18 cellular contexts compared by ENCODE assay signal in the genomic region with DNA sequence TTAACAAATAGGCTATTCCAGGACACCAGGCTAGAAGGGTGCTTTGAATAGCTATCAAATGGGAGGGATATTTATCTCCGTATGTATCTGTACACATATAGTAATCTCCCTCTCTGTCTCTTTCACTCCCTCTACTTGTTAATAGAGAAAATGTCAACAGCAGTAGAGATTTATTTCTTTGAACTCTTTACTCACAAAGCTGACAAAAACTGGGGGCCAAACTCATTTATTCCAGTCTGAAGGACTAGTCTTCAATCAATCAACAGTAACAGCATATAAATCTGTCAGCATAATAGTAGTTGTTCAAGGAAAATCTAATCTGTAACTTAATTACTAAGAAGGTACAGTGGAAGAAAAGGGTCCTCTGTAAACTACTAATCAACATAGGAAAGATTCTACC.
DNase-seq lines count a peak whose midpoint lies in the region; ATAC-seq and TF ChIP-seq lines count a peak whose summit lies in the region.
"Had no signal": no experiment of that assay in that cellular context is flagged by ENCODE, and none has a peak within 500 bp of the region (broad histone marks: within the 10 kb centered on the region; RNA-seq: fewer than 3 reads in every experiment).

No MANE protein-coding gene starts in this region.

- DNase-seq in NCI-H2081 (lab: John Stamatoyannopoulos, UW), result peak; percentile 1 to 24
- DNase-seq in NCI-H2081 treated with DMSO at 0.1 percent for 48 hours (lab: John Stamatoyannopoulos, UW), result no peak
- no peak for DNase-seq in MCF 10A (ENCODE audit: unreplicated experiment)
- DNase-seq in KG1 (lab: John Stamatoyannopoulos, UW), result no peak
- DNase-seq: AML-193; Caco-2; CD4-positive, alpha-beta T cell; DMS153; DMS79; GDM1; GOT3; H7 had no signal

- no peaks in the 10 kb centered on the region for H3K36me3 ChIP-seq in neural cell (ENCODE audit: insufficient read depth, low read length)

- H3K4me1 Mint-ChIP-seq in MCF 10A (ENCODE audit: insufficient read depth, unreplicated experiment), result no peaks in the 10 kb centered on the region

- no peaks in the 10 kb centered on the region for H3K36me3 Mint-ChIP-seq in MCF 10A (ENCODE audit: insufficient read depth, unreplicated experiment)

- H4K20me1 ChIP-seq in neural cell (ENCODE audit: insufficient read depth), result no peaks in the 10 kb centered on the region

- H3K27ac ChIP-seq in VCaP (no peak overlapping the region), neural cell (ENCODE audit: low read length) (no peak overlapping the region)
- H3K27ac ChIP-seq: 22Rv1, A549, C4-2B had no signal

- TF ChIP-seq CTCF in VCaP (conservative IDR thresholded peaks at IDR 0.05) (peak; percentile 22; the same call in 1 of the 2 replicates), neural cell (IDR thresholded peaks at IDR 0.05; ENCODE audit: poor library complexity, severe bottlenecking) (no peak), MCF 10A (IDR thresholded peaks at IDR 0.05; ENCODE audit: unreplicated experiment) (no peak)

- TF ChIP-seq RAD21 in neural cell (conservative IDR thresholded peaks at IDR 0.05), result no peak

- CTCF ChIA-PET in MCF 10A (lab: Yijun Ruan, JAX), result interaction anchor here (0.8 to 2.0 kb wide), 2 partner anchors 10 to 27 kb away, joined by 3 to 8 read pairs; no protein-coding TSS in a partner anchor

- no peak overlapping the region for H3K9ac ChIP-seq in neural cell (ENCODE audit: low read length)

- H3K27ac Mint-ChIP-seq in MCF 10A (ENCODE audit: low read depth, unreplicated experiment), result no peak overlapping the region
- H3K27ac Mint-ChIP-seq: CD4-positive, alpha-beta T cell had no signal

- H3K4me3 Mint-ChIP-seq in MCF 10A (ENCODE audit: unreplicated experiment), result no peak overlapping the region
- H3K4me3 Mint-ChIP-seq: CD4-positive, alpha-beta T cell had no signal

- H3K9me2 ChIP-seq in neural cell (ENCODE audit: insufficient read depth, low read length), result no peaks in the 10 kb centered on the region

- peak; percentile 24 for TF ChIP-seq EP300 in neural cell (conservative IDR thresholded peaks at IDR 0.05; ENCODE audit: poor library complexity, severe bottlenecking)

- no peaks in the 10 kb centered on the region for H3K9me3 Mint-ChIP-seq in MCF 10A (ENCODE audit: unreplicated experiment)
- H3K9me3 Mint-ChIP-seq: CD4-positive, alpha-beta T cell had no signal

- H3K27me3 ChIP-seq in neural cell (ENCODE audit: insufficient read depth, low read depth, low read length), result no peaks in the 10 kb centered on the region

- H3K79me2 ChIP-seq in neural cell (replicated peaks; ENCODE audit: insufficient read depth, low read length), result no peaks in the 10 kb centered on the region

- H3K9me3 ChIP-seq in neural cell (ENCODE audit: low read length), result no peaks in the 10 kb centered on the region
- H3K9me3 ChIP-seq: A549, Caco-2 had no signal

- no peak overlapping the region for H3K4me2 ChIP-seq in neural cell (ENCODE audit: low read length)
- H3K4me2 ChIP-seq: A549 had no signal

- no peak for ATAC-seq in GM21825 (IDR thresholded peaks at IDR 0.05; ENCODE audit: unreplicated experiment)
- ATAC-seq: A549 had no signal

- H2AFZ ChIP-seq in neural cell (ENCODE audit: low read depth, low read length), result no peak overlapping the region

- H3K27me3 Mint-ChIP-seq in MCF 10A (ENCODE audit: insufficient read depth, unreplicated experiment), result no peaks in the 10 kb centered on the region

- H3K4me3 ChIP-seq in neural cell (ENCODE audit: low read length), result no peak overlapping the region
- H3K4me3 ChIP-seq: A549 had no signal

- H3F3A ChIP-seq in neural cell (ENCODE audit: insufficient read depth, low read length, poor library complexity, severe bottlenecking), result no peaks in the 10 kb centered on the region

- POLR2A ChIA-PET in MCF 10A (lab: Yijun Ruan, JAX), result no interaction called here

- intact Hi-C loops in MCF 10A (cut with micrococcal nuclease), result no loop called here

- BruUV-seq in MCF 10A (replicated peaks; lab: Mats Ljungman, UMichigan), result no TSS peak

TF ChIP-seq in neural cell, 6 proteins besides CTCF, POLR2A, EP300 and RAD21:
- TF ChIP-seq MXI1 (conservative IDR thresholded peaks at IDR 0.05; ENCODE audit: poor library complexity, severe bottlenecking) (no peak), POLR2AphosphoS5 (IDR thresholded peaks at IDR 0.05) (no peak), SMC3 (conservative IDR thresholded peaks at IDR 0.05; ENCODE audit: poor library complexity) (no peak), TAF1 (IDR thresholded peaks at IDR 0.05; ENCODE audit: low read depth) (no peak), EZH2 (IDR thresholded peaks at IDR 0.05; ENCODE audit: borderline replicate concordance, insufficient read depth, low read length, poor library complexity, severe bottlenecking) (no peak)
- TF ChIP-seq, protein P1, sequence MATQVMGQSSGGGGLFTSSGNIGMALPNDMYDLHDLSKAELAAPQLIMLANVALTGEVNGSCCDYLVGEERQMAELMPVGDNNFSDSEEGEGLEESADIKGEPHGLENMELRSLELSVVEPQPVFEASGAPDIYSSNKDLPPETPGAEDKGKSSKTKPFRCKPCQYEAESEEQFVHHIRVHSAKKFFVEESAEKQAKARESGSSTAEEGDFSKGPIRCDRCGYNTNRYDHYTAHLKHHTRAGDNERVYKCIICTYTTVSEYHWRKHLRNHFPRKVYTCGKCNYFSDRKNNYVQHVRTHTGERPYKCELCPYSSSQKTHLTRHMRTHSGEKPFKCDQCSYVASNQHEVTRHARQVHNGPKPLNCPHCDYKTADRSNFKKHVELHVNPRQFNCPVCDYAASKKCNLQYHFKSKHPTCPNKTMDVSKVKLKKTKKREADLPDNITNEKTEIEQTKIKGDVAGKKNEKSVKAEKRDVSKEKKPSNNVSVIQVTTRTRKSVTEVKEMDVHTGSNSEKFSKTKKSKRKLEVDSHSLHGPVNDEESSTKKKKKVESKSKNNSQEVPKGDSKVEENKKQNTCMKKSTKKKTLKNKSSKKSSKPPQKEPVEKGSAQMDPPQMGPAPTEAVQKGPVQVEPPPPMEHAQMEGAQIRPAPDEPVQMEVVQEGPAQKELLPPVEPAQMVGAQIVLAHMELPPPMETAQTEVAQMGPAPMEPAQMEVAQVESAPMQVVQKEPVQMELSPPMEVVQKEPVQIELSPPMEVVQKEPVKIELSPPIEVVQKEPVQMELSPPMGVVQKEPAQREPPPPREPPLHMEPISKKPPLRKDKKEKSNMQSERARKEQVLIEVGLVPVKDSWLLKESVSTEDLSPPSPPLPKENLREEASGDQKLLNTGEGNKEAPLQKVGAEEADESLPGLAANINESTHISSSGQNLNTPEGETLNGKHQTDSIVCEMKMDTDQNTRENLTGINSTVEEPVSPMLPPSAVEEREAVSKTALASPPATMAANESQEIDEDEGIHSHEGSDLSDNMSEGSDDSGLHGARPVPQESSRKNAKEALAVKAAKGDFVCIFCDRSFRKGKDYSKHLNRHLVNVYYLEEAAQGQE (IDR thresholded peaks at IDR 0.05; ENCODE audit: borderline replicate concordance), result no peak
TF ChIP-seq in neural cell: peak in this region for 0.

Comparison
In these comparisons a context has a peak if more than half of its experiments do, and no peak if none do; other contexts are left out.
1. DNase-seq: peak in NCI-H2081 (2 of 2); none in NCI-H2081 treated with DMSO at 0.1 percent for 48 hours (single experiment), MCF 10A (single experiment) and KG1 (single experiment).